In genomic region chr6:62283828-62284411, GRCh38 we compare ENCODE assay signal across 8 cellular contexts. TPM values are rescaled to one million over a fixed set of nuclear protein-coding genes. Genes with fewer than 3 reads are reported as not detected.
A peak's percentile ranks its signal among the peaks of the same experiment; 100 is the strongest.
DNase-seq lines count a peak whose midpoint lies in the region; ATAC-seq, FAIRE-seq and TF ChIP-seq lines count a peak whose summit lies in the region.

No MANE protein-coding gene starts in this region.

- no peaks in the 10 kb centered on the region; the same call in 2 of the 3 replicates for H3K9me3 Mint-ChIP-seq in GM23338
- peaks cover 5% of the 10 kb centered on the region for H3K9me3 Mint-ChIP-seq in glutamatergic neuron (ENCODE audit: unreplicated experiment)

- H3K9me2 ChIP-seq in GM23338 (ENCODE audit: insufficient read depth), result no peaks in the 10 kb centered on the region

- H3K36me3 Mint-ChIP-seq in GM23338 (ENCODE audit: low read depth), result no peaks in the 10 kb centered on the region
- H3K36me3 Mint-ChIP-seq in glutamatergic neuron (ENCODE audit: unreplicated experiment), result no peaks in the 10 kb centered on the region

- TF ChIP-seq EP300 in A549 (IDR thresholded peaks at IDR 0.05), result no peak

- intact Hi-C loops in thyroid gland (cut with DNase I) (no loop called here), esophagus squamous epithelium (cut with DNase I) (no loop called here)

- H3K4me3 Mint-ChIP-seq in GM23338 (peak overlapping the region; percentile 46; the same call in 2 of the 3 replicates), glutamatergic neuron (ENCODE audit: unreplicated experiment) (peak overlapping the region; percentile 83)

- TF ChIP-seq RAD21 in A549 (conservative IDR thresholded peaks at IDR 0.05 in 1 of 2, IDR thresholded peaks at IDR 0.05 in 1 of 2), result peak; percentile 9 to 22; a peak in 2 of 5 replicates

- H3K4me2 ChIP-seq in A549 (no peak overlapping the region), GM23338 (peak overlapping the region; percentile 69)

- peaks cover 11% of the 10 kb centered on the region; the same call in 2 of the 3 replicates for H3K4me1 Mint-ChIP-seq in GM23338
- H3K4me1 Mint-ChIP-seq in glutamatergic neuron (ENCODE audit: low read depth, unreplicated experiment), result no peaks in the 10 kb centered on the region

- H2AFZ ChIP-seq in GM23338, result no peak overlapping the region

- H3F3A ChIP-seq in GM23338 (replicated peaks; ENCODE audit: low read depth), result no peaks in the 10 kb centered on the region

- 46% methylated on average over 2 of the region's 2 CpGs for WGBS in A549 (ENCODE audit: missing lambda C conversion rate)
- 45 to 51% methylated on average over 2 of the region's 2 CpGs for WGBS in thyroid gland, 2 donors
- 34 to 41% methylated on average over 2 of the region's 2 CpGs for WGBS in esophagus squamous epithelium, 2 donors

- no peak for FAIRE-seq in A549 (lab: Jason Lieb, UNC)
- FAIRE-seq in HTR-8/SVneo (lab: Jason Lieb, UNC), result no peak

- DNase-seq in A549 (ENCODE audit: low read depth in 1 of 2, low spot score in 1 of 2), result peak; percentile 0 to 20
- DNase-seq in GM23338 (ENCODE audit: low spot score), result peak; percentile 60
- DNase-seq in RWPE2 (ENCODE audit: low spot score), result no peak
- DNase-seq in glutamatergic neuron, result no peak
- peak; percentile 12 to 23 for DNase-seq in thyroid gland
- DNase-seq in esophagus squamous epithelium (lab: John Stamatoyannopoulos, UW), result no peak
- DNase-seq in HTR-8/SVneo (ENCODE audit: insufficient read length, low spot score), result no peak

- no peaks in the 10 kb centered on the region for H4K20me1 ChIP-seq in GM23338 (replicated peaks; ENCODE audit: insufficient read depth)

- H3K36me3 ChIP-seq in GM23338 (ENCODE audit: insufficient read depth) (no peaks in the 10 kb centered on the region), RWPE2 (ENCODE audit: low read depth) (no peaks in the 10 kb centered on the region), thyroid gland (no peaks in the 10 kb centered on the region), esophagus squamous epithelium (no peaks in the 10 kb centered on the region)

- H3K27me3 Mint-ChIP-seq in GM23338 (ENCODE audit: insufficient read depth, low read depth, poor library complexity) (peaks cover 1% of the 10 kb centered on the region), glutamatergic neuron (ENCODE audit: unreplicated experiment) (peaks cover 9% of the 10 kb centered on the region)

- ATAC-seq in A549 (no peak), GM23338 (no peak), RWPE2 (ENCODE audit: low read depth) (no peak), GM21786 (IDR thresholded peaks at IDR 0.05; ENCODE audit: unreplicated experiment) (no peak)

- H3K9me3 ChIP-seq in A549, result no peaks in the 10 kb centered on the region
- peaks cover 1% of the 10 kb centered on the region for H3K9me3 ChIP-seq in RWPE2 (ENCODE audit: severe bottlenecking)
- H3K9me3 ChIP-seq in thyroid gland, result no peaks in the 10 kb centered on the region
- no peaks in the 10 kb centered on the region for H3K9me3 ChIP-seq in esophagus squamous epithelium

- CTCF ChIA-PET in A549 (lab: Yijun Ruan, JAX), result interaction anchor here (0.7 kb wide), 1 partner anchor 18 kb away, joined by 3 read pairs; no protein-coding TSS in a partner anchor

- H3K4me1 ChIP-seq in A549 (no peaks in the 10 kb centered on the region), GM23338 (ENCODE audit: insufficient read depth) (no peaks in the 10 kb centered on the region), RWPE2 (ENCODE audit: insufficient read depth, poor library complexity, severe bottlenecking) (no peaks in the 10 kb centered on the region), thyroid gland (no peaks in the 10 kb centered on the region), esophagus squamous epithelium (peaks cover 0 to 13% (median 0%) of the 10 kb centered on the region in 3 donors)

- H3K27ac ChIP-seq in A549 (no peak overlapping the region), GM23338 (ENCODE audit: low read depth) (no peak overlapping the region), RWPE2 (ENCODE audit: poor library complexity, severe bottlenecking) (no peak overlapping the region), thyroid gland (no peak overlapping the region), esophagus squamous epithelium (no peak overlapping the region)

- H3K27ac Mint-ChIP-seq in GM23338, result no peak overlapping the region
- no peak overlapping the region for H3K27ac Mint-ChIP-seq in glutamatergic neuron (ENCODE audit: unreplicated experiment)

- POLR2A ChIA-PET in A549 (lab: Yijun Ruan, JAX), result no interaction called here

- H3K79me2 ChIP-seq in GM23338 (replicated peaks; ENCODE audit: insufficient read depth), result peaks cover 18% of the 10 kb centered on the region

- H3K27me3 ChIP-seq in GM23338 (ENCODE audit: insufficient read depth) (peaks cover 9% of the 10 kb centered on the region), RWPE2 (ENCODE audit: insufficient read depth, poor library complexity, severe bottlenecking) (peaks cover 41% of the 10 kb centered on the region), thyroid gland (no peaks in the 10 kb centered on the region), esophagus squamous epithelium (peaks cover 0 to 24% (median 0%) of the 10 kb centered on the region in 4 donors)

- H3K4me3 ChIP-seq in A549 (no peak overlapping the region), GM23338 (peak overlapping the region; percentile 65), RWPE2 (ENCODE audit: severe bottlenecking) (no peak overlapping the region), thyroid gland (replicated peaks in 1 of 3) (no peak overlapping the region), esophagus squamous epithelium (no peak overlapping the region)

- peak; percentile 27; the same call in 2 of the 3 replicates for TF ChIP-seq CTCF in A549 (IDR thresholded peaks at IDR 0.05)
- TF ChIP-seq CTCF in GM23338 (conservative IDR thresholded peaks at IDR 0.05; ENCODE audit: low read depth in 2 of 2), result peak in 1 of 2 experiments; percentile 80; a peak in 3 of 4 replicates
- TF ChIP-seq CTCF in RWPE2 (IDR thresholded peaks at IDR 0.05; ENCODE audit: poor library complexity, severe bottlenecking), result peak; percentile 70
- peak; percentile 87 for TF ChIP-seq CTCF in glutamatergic neuron (IDR thresholded peaks at IDR 0.05; ENCODE audit: partially characterized antibody, unreplicated experiment)
- peak; percentile 17 to 72 (median 58) for TF ChIP-seq CTCF in thyroid gland (IDR thresholded peaks at IDR 0.05)
- TF ChIP-seq CTCF in esophagus squamous epithelium (IDR thresholded peaks at IDR 0.05), result peak in 3 of 6 experiments; percentile 27 to 34 (median 32)

- TF ChIP-seq POLR2A in A549 (IDR thresholded peaks at IDR 0.05; ENCODE audit: low read length) (no peak), thyroid gland (IDR thresholded peaks at IDR 0.05) (no peak), esophagus squamous epithelium (IDR thresholded peaks at IDR 0.05) (no peak)

TF ChIP-seq in A549, 52 proteins besides CTCF, POLR2A, EP300 and RAD21:
- TF ChIP-seq PBX3 (IDR thresholded peaks at IDR 0.05), result no peak

TF ChIP-seq in GM23338, 12 proteins besides CTCF, POLR2A, EP300 and RAD21 (continues in another document):
- TF ChIP-seq STAT1 (IDR thresholded peaks at IDR 0.05; ENCODE audit: unreplicated experiment) (no peak), EZH2phosphoT487 (IDR thresholded peaks at IDR 0.05; ENCODE audit: unreplicated experiment) (no peak), ZNF114 (CRISPR knock-in tag; IDR thresholded peaks at IDR 0.05) (no peak), REST (IDR thresholded peaks at IDR 0.05; ENCODE audit: unreplicated experiment) (no peak), ETS1 (IDR thresholded peaks at IDR 0.05) (no peak), CREB1 (CRISPR knock-in tag; IDR thresholded peaks at IDR 0.05; ENCODE audit: low read depth) (no peak), POLR2AphosphoS5 (IDR thresholded peaks at IDR 0.05; ENCODE audit: low read depth) (no peak)

RNA-seq across cellular contexts. Expression of gene KHDRBS2, which starts 2.1 kb away (rescaled TPM):
- polyA plus RNA-seq in A549 (2011; rRNA removed) (not detected in 2 replicates), A549 (2017; fragmentation: RNase III; extraction: RNeasy Plus Mini Kit Qiagen cat#74134 plus additional on column Dnase treatment) (not detected in 3 replicates), GM23338 (2016; fragmentation: Nextera tagmentation; extraction: Ambion mirVana) (3.2 and 5.4 TPM in 2 replicates)
- not detected in 2 replicates for polyA plus RNA-seq in A549 (2012; cell fraction: cytosol; rRNA removed)
- not detected in 2 replicates for polyA plus RNA-seq in A549 (2012; cell fraction: nucleus; rRNA removed)
- polyA minus RNA-seq in A549 (2011; rRNA and poly(A)+ RNA removed), result not detected in 2 replicates
- 6.8 and 11.7 TPM in 2 replicates for total RNA-seq in GM23338 (2014; rRNA removed; shearing (Covaris generic))
- total RNA-seq in glutamatergic neuron (ENCODE audit: unreplicated experiment) (19.7 TPM), thyroid gland (10 to 100 TPM in 3 of 4 donors, 1 to 10 TPM in 1; 5.2 to 19.2 (median 16.6) TPM), esophagus squamous epithelium (not detected)

Comparison
In these comparisons a context has a peak if more than half of its experiments do, and no peak if none do; other contexts are left out.
1. DNase-seq: peak in A549 (2 of 2), GM23338 (single experiment) and thyroid gland (2 of 2); none in RWPE2 (single experiment), glutamatergic neuron (single experiment), esophagus squamous epithelium (single experiment) and HTR-8/SVneo (single experiment).